ENCODE assay signal across 8 cellular contexts in the genomic region with DNA sequence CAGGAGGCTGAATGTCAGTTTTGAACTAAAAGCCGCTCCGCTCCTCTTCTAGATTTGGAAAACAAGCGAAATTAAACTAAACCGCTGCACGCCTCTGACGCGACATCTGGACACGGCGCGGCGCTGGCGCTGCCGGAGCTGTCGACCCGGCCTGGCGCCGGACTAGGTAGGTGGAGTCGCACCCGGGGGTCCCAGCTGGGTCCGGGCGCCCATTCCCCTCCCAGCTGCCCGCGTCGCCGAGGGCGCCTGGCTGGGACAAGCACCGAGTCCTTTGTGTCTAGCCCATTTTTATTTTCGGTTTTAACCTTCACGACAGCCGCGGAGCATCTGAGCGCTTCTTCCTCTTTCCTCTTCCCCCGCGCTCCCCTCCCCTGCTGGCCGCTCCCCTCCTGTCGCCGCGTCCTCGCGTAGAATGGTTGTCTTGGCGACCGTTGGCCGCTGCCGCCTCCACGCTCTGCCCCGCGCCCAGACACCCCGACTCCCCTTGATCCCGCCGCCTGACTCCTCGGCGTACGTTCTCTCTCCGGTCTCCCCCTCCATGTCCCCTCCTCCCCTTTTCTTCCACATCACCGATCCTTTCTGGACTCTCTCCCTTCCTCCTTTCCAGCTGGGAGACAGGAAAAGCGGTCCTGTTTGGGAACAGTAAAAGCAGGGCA. TPM values are rescaled to one million over a fixed set of nuclear protein-coding genes. Genes with fewer than 3 reads are reported as not detected.
DNase-seq lines count a peak whose midpoint lies in the region; ATAC-seq lines count a peak whose summit lies in the region.

No MANE protein-coding gene starts in this region.

- H3K27me3 ChIP-seq in adipocyte (replicated peaks; ENCODE audit: control insufficient read depth, insufficient read depth, low read length): no peaks in the 10 kb centered on the region
- peaks cover 2% of the 10 kb centered on the region for H3K27me3 ChIP-seq in right cardiac atrium (ENCODE audit: control insufficient read depth, insufficient read depth)
- H3K27me3 ChIP-seq in rectal smooth muscle tissue (ENCODE audit: control insufficient read depth, insufficient read depth, low read length): peaks cover 13% of the 10 kb centered on the region

- peak overlapping the region; percentile 98 for H3K4me3 ChIP-seq in adipocyte (ENCODE audit: low read length)
- peak overlapping the region; percentile 86 for H3K4me3 ChIP-seq in right cardiac atrium (ENCODE audit: low read length)
- peak overlapping the region; percentile 83 for H3K4me3 ChIP-seq in rectal smooth muscle tissue (ENCODE audit: low read length)

- intact Hi-C loops in right cardiac atrium (cut with DNase I): no loop called here

- no peaks in the 10 kb centered on the region for H3K9me3 ChIP-seq in adipocyte (ENCODE audit: control insufficient read depth, low read length)
- H3K9me3 ChIP-seq in right cardiac atrium (ENCODE audit: control insufficient read depth, low read length): no peaks in the 10 kb centered on the region

- H3K27ac ChIP-seq in right cardiac atrium (ENCODE audit: low read length) (no peak overlapping the region), rectal smooth muscle tissue (ENCODE audit: low read depth, low read length) (peak overlapping the region; percentile 61)

- ATAC-seq in GM21737 (IDR thresholded peaks at IDR 0.05; ENCODE audit: unreplicated experiment) (peak; percentile 78), right cardiac atrium (peak; percentile 87 to 90)

- no peaks in the 10 kb centered on the region for H3K36me3 ChIP-seq in adipocyte (ENCODE audit: control insufficient read depth, insufficient read depth, low read length, severe bottlenecking)
- no peaks in the 10 kb centered on the region for H3K36me3 ChIP-seq in rectal smooth muscle tissue (ENCODE audit: control insufficient read depth, insufficient read depth, low read length)

- H3K4me1 ChIP-seq in adipocyte (ENCODE audit: control insufficient read depth, insufficient read depth, low read length) (peaks cover 31% of the 10 kb centered on the region), right cardiac atrium (ENCODE audit: control insufficient read depth, insufficient read depth, low read length) (peaks cover 2% of the 10 kb centered on the region), rectal smooth muscle tissue (ENCODE audit: control insufficient read depth, insufficient read depth, low read length) (no peaks in the 10 kb centered on the region)

- peak overlapping the region; percentile 92 for H3K9ac ChIP-seq in adipocyte (ENCODE audit: low read length)
- peak overlapping the region; percentile 53 for H3K9ac ChIP-seq in rectal smooth muscle tissue (ENCODE audit: low read length)

- under 1% methylated on average over 56 of the region's 56 CpGs for WGBS in right cardiac atrium

- DNase-seq in GM03348 (ENCODE audit: low spot score) (peak; percentile 79), KBM-7 (peak; percentile 94), SK-N-DZ (ENCODE audit: low spot score) (peak; percentile 27), adipocyte (ENCODE audit: low read depth) (peak; percentile 88), right cardiac atrium (peak; percentile 66 to 85 (median 85)), cortex of kidney (lab: John Stamatoyannopoulos, UW) (no peak)

- in situ Hi-C loops in KBM-7 (cut with MboI; ENCODE audit: low pct_unique_long_range_greater_than_20kb, low sequenced_read_pairs): no loop called here

RNA-seq across cellular contexts. Expression of a gene that starts 0.5 kb away (rescaled TPM):
- 1.1 and 1.6 TPM in 2 replicates for polyA plus RNA-seq in SK-N-DZ (2014; cell fraction: cytosol; rRNA removed)
- polyA plus RNA-seq in SK-N-DZ (2014; cell fraction: nucleus; rRNA removed): 1.6 and 4.5 TPM in 2 replicates
- under 1 TPM in 1 of 4 donors, not detected in 3; 0.24 TPM for total RNA-seq in right cardiac atrium
- 0.09 TPM for polyA plus RNA-seq in right cardiac atrium

RNA-seq across cellular contexts. Expression of a gene that starts 0.9 kb away (rescaled TPM):
- 46.1 and 50.1 TPM in 2 replicates for polyA plus RNA-seq in SK-N-DZ (2014; cell fraction: cytosol; rRNA removed)
- polyA plus RNA-seq in SK-N-DZ (2014; cell fraction: nucleus; rRNA removed): 42.5 and 53.2 TPM in 2 replicates
- total RNA-seq in right cardiac atrium: under 1 TPM in 1 of 4 donors, not detected in 3; 0.37 TPM
- 0.32 TPM for polyA plus RNA-seq in right cardiac atrium

RNA-seq across cellular contexts. Expression of a gene that starts 14.0 kb away (rescaled TPM):
- polyA plus RNA-seq in SK-N-DZ (2014; cell fraction: cytosol; rRNA removed): 0.50 and 0.61 TPM in 2 replicates
- polyA plus RNA-seq in SK-N-DZ (2014; cell fraction: nucleus; rRNA removed): 0.06 and 0.09 TPM in 2 replicates
- 1 to 10 TPM in 3 of 4 donors, under 1 TPM in 1; 0.71 to 1.7 (median 1.3) TPM for total RNA-seq in right cardiac atrium
- 1.9 TPM for polyA plus RNA-seq in right cardiac atrium
